18 cellular contexts compared by ENCODE assay signal in genomic region chr2:5444854-5445253, GRCh38.
DNase-seq lines count a peak whose midpoint lies in the region; ATAC-seq, FAIRE-seq and TF ChIP-seq lines count a peak whose summit lies in the region.
"Had no signal": no experiment of that assay in that cellular context is flagged by ENCODE, and none has a peak within 500 bp of the region (broad histone marks: within the 10 kb centered on the region; RNA-seq: fewer than 3 reads in every experiment).

No MANE protein-coding gene starts in this region.

- no peak overlapping the region for H2AK5ac ChIP-seq in IMR-90 (ENCODE audit: low read depth, low read length)

- no peaks in the 10 kb centered on the region for H3K9me3 ChIP-seq in HEK293 (ENCODE audit: control insufficient read depth, insufficient read depth, low read depth, low read length)
- peaks cover 9% of the 10 kb centered on the region; the same call in 1 of the 2 replicates for H3K9me3 ChIP-seq in IMR-90 (ENCODE audit: control insufficient read depth, insufficient read depth, low read length)
- H3K9me3 ChIP-seq in neural progenitor cell (ENCODE audit: low read depth), result no peaks in the 10 kb centered on the region
- no peaks in the 10 kb centered on the region for H3K9me3 ChIP-seq in hepatocyte (ENCODE audit: low read depth)
- H3K9me3 ChIP-seq: HAP-1 had no signal

- H2AFZ ChIP-seq in IMR-90 (replicated peaks; ENCODE audit: low read length, poor library complexity), result no peak overlapping the region
- no peak overlapping the region for H2AFZ ChIP-seq in neural progenitor cell (replicated peaks)
- H2AFZ ChIP-seq in hepatocyte, result no peak overlapping the region
- H2AFZ ChIP-seq: GM23248 had no signal

- H2BK5ac ChIP-seq in IMR-90 (ENCODE audit: low read depth, low read length, poor library complexity, severe bottlenecking), result peak overlapping the region; percentile 76

- H3K23ac ChIP-seq in IMR-90 (ENCODE audit: low read depth, low read length), result no peak overlapping the region

- H3K27ac ChIP-seq in HEK293 (ENCODE audit: extremely low read depth, low read depth, low read length), result no peak overlapping the region
- no peak overlapping the region for H3K27ac ChIP-seq in IMR-90 (ENCODE audit: insufficient read depth, low read length)
- no peak overlapping the region for H3K27ac ChIP-seq in neural progenitor cell
- H3K27ac ChIP-seq in hepatocyte, result no peak overlapping the region
- H3K27ac ChIP-seq: GM23248 had no signal

- TF ChIP-seq RAD21 in IMR-90 (IDR thresholded peaks at IDR 0.05; ENCODE audit: low read length), result no peak

- no peaks in the 10 kb centered on the region for H3K79me2 ChIP-seq in neural progenitor cell (ENCODE audit: low read depth)
- H3K79me2 ChIP-seq in hepatocyte, result no peaks in the 10 kb centered on the region

- H2BK120ac ChIP-seq in IMR-90 (ENCODE audit: low read depth, low read length), result no peak overlapping the region

- H3K27me3 ChIP-seq in IMR-90 (ENCODE audit: control insufficient read depth, insufficient read depth, low read length) (no peaks in the 10 kb centered on the region), neural progenitor cell (no peaks in the 10 kb centered on the region), hepatocyte (peaks cover 6% of the 10 kb centered on the region)

- DNase-seq in IMR-90 (no peak), neural progenitor cell (ENCODE audit: low spot score) (no peak), urothelium cell line (ENCODE audit: low spot score) (no peak), SHP77 (lab: John Stamatoyannopoulos, UW) (no peak), hepatocyte (ENCODE audit: low spot score) (no peak)
- DNase-seq: C1 segment of cervical spinal cord; Calu3; CD4-positive, alpha-beta memory T cell; COR-L47; DMS53; DMS79 treated with DMSO at 0.1 percent for 48 hours; GF-D8; GM23248 had no signal

- H2AK9ac ChIP-seq in IMR-90 (replicated peaks; ENCODE audit: low read depth, low read length, poor library complexity), result no peak overlapping the region

- no peak overlapping the region for H3K56ac ChIP-seq in IMR-90 (ENCODE audit: extremely low read depth, insufficient read depth, low read length)

- H4K91ac ChIP-seq in IMR-90 (ENCODE audit: insufficient read depth, low read depth, low read length), result no peak overlapping the region

- ATAC-seq in IMR-90 (ENCODE audit: low read depth), result no peak
- no peak for ATAC-seq in GM21528 (IDR thresholded peaks at IDR 0.05; ENCODE audit: low FRiP score, unreplicated experiment)

- WGBS in IMR-90 (ENCODE audit: extremely low coverage in 2 of 2, insufficient read length in 1 of 2), 2 experiments, result 68% methylated on average over 4 of the region's 4 CpGs; no CpG with 5 or more reads in 1 of the 2 experiments
- WGBS in hepatocyte (ENCODE audit: low lambda C conversion rate, missing lambda C conversion rate), result 94% methylated on average over 4 of the region's 4 CpGs

- TF ChIP-seq CTCF in HEK293 (tag by site-specific recombination; IDR thresholded peaks at IDR 0.05) (no peak), IMR-90 (conservative IDR thresholded peaks at IDR 0.05; ENCODE audit: low read depth, low read length) (no peak), neural progenitor cell (IDR thresholded peaks at IDR 0.05) (no peak), hepatocyte (IDR thresholded peaks at IDR 0.05; ENCODE audit: poor library complexity) (no peak)

- H4K20me1 ChIP-seq in IMR-90 (ENCODE audit: insufficient read depth, low read length) (no peaks in the 10 kb centered on the region), neural progenitor cell (ENCODE audit: low read depth) (no peaks in the 10 kb centered on the region), hepatocyte (ENCODE audit: insufficient read depth, poor library complexity, severe bottlenecking) (no peaks in the 10 kb centered on the region)

- peak; percentile 88 for FAIRE-seq in urothelium cell line (lab: Jason Lieb, UNC)
- FAIRE-seq: GM12891, GM18507 had no signal

- H3K36me3 Mint-ChIP-seq in neural progenitor cell, result no peaks in the 10 kb centered on the region
- H3K36me3 Mint-ChIP-seq: CD4-positive, alpha-beta memory T cell had no signal

- peaks cover 2% of the 10 kb centered on the region for H3K27me3 Mint-ChIP-seq in neural progenitor cell (ENCODE audit: insufficient read depth, low read depth)
- H3K27me3 Mint-ChIP-seq: CD4-positive, alpha-beta memory T cell had no signal

- H3K4ac ChIP-seq in IMR-90 (ENCODE audit: low read depth, low read length), result no peak overlapping the region

- H3K36me3 ChIP-seq in HEK293 (ENCODE audit: control insufficient read depth in 2 of 2, insufficient read depth in 1 of 2, low read length in 2 of 2) (no peaks in the 10 kb centered on the region), IMR-90 (ENCODE audit: control insufficient read depth, insufficient read depth, low read length) (no peaks in the 10 kb centered on the region), neural progenitor cell (no peaks in the 10 kb centered on the region), hepatocyte (replicated peaks; ENCODE audit: insufficient read depth, low read depth) (no peaks in the 10 kb centered on the region)
- H3K36me3 ChIP-seq: HAP-1 had no signal

- POLR2A ChIA-PET in HEK293 (lab: Yijun Ruan, JAX), result no interaction called here
- POLR2A ChIA-PET in IMR-90 (lab: Charles Lee; ENCODE audit: unreplicated experiment), result no interaction called here

- no peaks in the 10 kb centered on the region for H3K9me2 ChIP-seq in hepatocyte (replicated peaks; ENCODE audit: insufficient read depth)

- no peak overlapping the region for H4K8ac ChIP-seq in IMR-90 (ENCODE audit: low read depth in 2 of 2, low read length in 2 of 2)

- BruUV-seq in IMR-90 (replicated peaks; lab: Mats Ljungman, UMichigan), result no TSS peak

- in situ Hi-C loops in IMR-90 (cut with MboI; ENCODE audit: low sequenced_read_pairs), result no loop called here

- H3K4me1 ChIP-seq in HEK293 (ENCODE audit: control insufficient read depth, insufficient read depth, low read length) (no peaks in the 10 kb centered on the region), IMR-90 (ENCODE audit: control insufficient read depth, insufficient read depth, low read length) (no peaks in the 10 kb centered on the region), neural progenitor cell (no peaks in the 10 kb centered on the region), hepatocyte (ENCODE audit: insufficient read depth) (no peaks in the 10 kb centered on the region)
- H3K4me1 ChIP-seq: HAP-1 had no signal

- H3K4me1 Mint-ChIP-seq in neural progenitor cell, result peaks cover 2% of the 10 kb centered on the region
- H3K4me1 Mint-ChIP-seq: CD4-positive, alpha-beta memory T cell had no signal

- no peaks in the 10 kb centered on the region for H3K9me1 ChIP-seq in IMR-90 (ENCODE audit: insufficient read depth, low read length)

- TF ChIP-seq POLR2A in IMR-90 (IDR thresholded peaks at IDR 0.05; ENCODE audit: low read depth, low read length), result no peak

- no peaks in the 10 kb centered on the region for H3K79me1 ChIP-seq in IMR-90 (ENCODE audit: low read depth in 1 of 2, low read length in 2 of 2)

- intact Hi-C loops in IMR-90 (cut with micrococcal nuclease), result no loop called here

- no peak overlapping the region for H3K18ac ChIP-seq in IMR-90 (ENCODE audit: low read depth, low read length)

- H3K14ac ChIP-seq in IMR-90 (replicated peaks; ENCODE audit: low read depth, low read length), result no peak overlapping the region

- CTCF ChIA-PET in HEK293 (lab: Yijun Ruan, JAX) (no interaction called here), IMR-90 (lab: Yijun Ruan, JAX) (no interaction called here)

- H2BK15ac ChIP-seq in IMR-90 (ENCODE audit: low read depth, low read length), result no peak overlapping the region

- H3K27ac Mint-ChIP-seq in neural progenitor cell, result peak overlapping the region; percentile 8
- H3K27ac Mint-ChIP-seq: CD4-positive, alpha-beta memory T cell had no signal

- dilution Hi-C loops in IMR-90 (cut with HindIII; ENCODE audit: low sequenced_read_pairs, unreplicated experiment), result no loop called here

- H3K9ac ChIP-seq in IMR-90 (ENCODE audit: low read depth, low read length), result no peak overlapping the region
- no peak overlapping the region for H3K9ac ChIP-seq in neural progenitor cell
- H3K9ac ChIP-seq: GM23248 had no signal

- H4K5ac ChIP-seq in IMR-90 (ENCODE audit: low read depth, low read length), result no peak overlapping the region

- no peak overlapping the region for H3K4me3 Mint-ChIP-seq in neural progenitor cell
- H3K4me3 Mint-ChIP-seq: CD4-positive, alpha-beta memory T cell had no signal

- no peak overlapping the region for H3K4me3 ChIP-seq in HEK293 (ENCODE audit: low read depth, low read length)
- no peak overlapping the region for H3K4me3 ChIP-seq in IMR-90 (ENCODE audit: insufficient read depth, low read depth, low read length)
- H3K4me3 ChIP-seq in neural progenitor cell, result no peak overlapping the region
- H3K4me3 ChIP-seq in hepatocyte, result no peak overlapping the region
- H3K4me3 ChIP-seq: GM23248, HAP-1 had no signal

- H3F3A ChIP-seq in neural progenitor cell (ENCODE audit: low read depth), result no peaks in the 10 kb centered on the region

- H3K4me2 ChIP-seq in IMR-90 (ENCODE audit: low read depth, low read length) (no peak overlapping the region), neural progenitor cell (no peak overlapping the region), hepatocyte (no peak overlapping the region)

- no peaks in the 10 kb centered on the region for H3K9me3 Mint-ChIP-seq in neural progenitor cell

- no peak overlapping the region for H2BK20ac ChIP-seq in IMR-90 (ENCODE audit: low read depth, low read length)

TF ChIP-seq in HEK293, 187 proteins besides CTCF, POLR2A, EP300 and RAD21 (continues in another document):
- TF ChIP-seq KLF9 (tag by site-specific recombination; IDR thresholded peaks at IDR 0.05; ENCODE audit: low read depth) (no peak), ZNF394 (tag by site-specific recombination; IDR thresholded peaks at IDR 0.05; ENCODE audit: borderline replicate concordance) (no peak), BCL11A (tag by site-specific recombination; IDR thresholded peaks at IDR 0.05; ENCODE audit: low read depth) (no peak)

TF ChIP-seq in IMR-90, 13 proteins besides CTCF, POLR2A, EP300 and RAD21:
- no peak for TF ChIP-seq RFX5 (IDR thresholded peaks at IDR 0.05; ENCODE audit: low read depth, low read length)
- no peak for TF ChIP-seq MAFK (IDR thresholded peaks at IDR 0.05; ENCODE audit: low read depth, low read length)
- no peak for TF ChIP-seq MAZ (IDR thresholded peaks at IDR 0.05; ENCODE audit: borderline replicate concordance, low read depth, low read length)
- TF ChIP-seq USF2 (IDR thresholded peaks at IDR 0.05; ENCODE audit: low read depth, low read length), result no peak
- no peak for TF ChIP-seq NFE2L2 (IDR thresholded peaks at IDR 0.05; ENCODE audit: low read depth, low read length)
